ENCODE assay signal across 14 cellular contexts in genomic region chr1:159122005-159122621, GRCh38. TPM values are rescaled to one million over a fixed set of nuclear protein-coding genes. Genes with fewer than 3 reads are reported as not detected.
DNase-seq lines count a peak whose midpoint lies in the region; ATAC-seq, FAIRE-seq and TF ChIP-seq lines count a peak whose summit lies in the region.
"Had no signal": no experiment of that assay in that cellular context is flagged by ENCODE, and none has a peak within 500 bp of the region (broad histone marks: within the 10 kb centered on the region; RNA-seq: fewer than 3 reads in every experiment).

No MANE protein-coding gene starts in this region.

- no peaks in the 10 kb centered on the region for H4K20me1 ChIP-seq in GM12878 (ENCODE audit: control insufficient read depth, insufficient read depth)

- peak; percentile 79 to 82; a peak in 3 of 4 replicates for TF ChIP-seq EP300 in GM12878 (IDR thresholded peaks at IDR 0.05; ENCODE audit: borderline replicate concordance in 1 of 2, control insufficient read depth in 1 of 2, low read depth in 2 of 2, low read length in 2 of 2)

- in situ Hi-C loops in GM12878 (cut with MboI): no loop called here

- H3K4me3 ChIP-seq in GM12878: no peak overlapping the region
- H3K4me3 ChIP-seq in body of pancreas: no peak overlapping the region
- H3K4me3 ChIP-seq: ovary, thyroid gland had no signal

- peaks cover 9% of the 10 kb centered on the region for H3K4me1 ChIP-seq in GM12878 (ENCODE audit: control insufficient read depth, insufficient read depth, low read length)
- no peaks in the 10 kb centered on the region for H3K4me1 ChIP-seq in body of pancreas
- H3K4me1 ChIP-seq: thyroid gland had no signal

- intact Hi-C loops in GM12878 (cut with micrococcal nuclease; ENCODE audit: unreplicated experiment) (no loop called here), body of pancreas (cut with DNase I) (no loop called here)

- BruUV-seq in GM12878 (replicated peaks; lab: Mats Ljungman, UMichigan): no TSS peak

- H3K4me2 ChIP-seq in GM12878 (ENCODE audit: control insufficient read depth, insufficient read depth): no peak overlapping the region

- DNase-seq in CD1c-positive myeloid dendritic cell (ENCODE audit: extremely low spot score): peak; percentile 25
- peak; percentile 19 for DNase-seq in GM12878 (ENCODE audit: low read depth, low spot score)
- DNase-seq in COLO668 (lab: John Stamatoyannopoulos, UW; ENCODE audit: unreplicated experiment): no peak
- DNase-seq in body of pancreas: no peak
- no peak for DNase-seq in SIG-M5 treated with dmso at 0.1 percent for 504 hours (lab: John Stamatoyannopoulos, UW; ENCODE audit: unreplicated experiment)
- DNase-seq in SW 1271 (lab: John Stamatoyannopoulos, UW): no peak
- DNase-seq: COR-L47, NCI-H1048, ovary, thyroid gland had no signal

- H3K27ac ChIP-seq in GM12878 (ENCODE audit: control insufficient read depth, insufficient read depth) (no peak overlapping the region), body of pancreas (no peak overlapping the region)
- H3K27ac ChIP-seq: ovary, thyroid gland had no signal

- ATAC-seq in GM19395 (IDR thresholded peaks at IDR 0.05; ENCODE audit: unreplicated experiment) (peak; percentile 93), HG03095 (IDR thresholded peaks at IDR 0.05; ENCODE audit: unreplicated experiment) (peak; percentile 60), GM12878 (peak; percentile 87), body of pancreas (no peak)
- ATAC-seq: WTC11 had no signal

- SMC1A ChIA-PET in GM12878 (lab: Charles Lee; ENCODE audit: uncharacterized antibody, unreplicated experiment): no interaction called here

- TF ChIP-seq RAD21 in GM12878 (IDR thresholded peaks at IDR 0.05; ENCODE audit: insufficient read depth, low read depth, low read length): no peak

- H3K36me3 ChIP-seq in GM12878 (ENCODE audit: control insufficient read depth in 2 of 2, insufficient read depth in 2 of 2, low read length in 1 of 2) (no peaks in the 10 kb centered on the region), body of pancreas (replicated peaks in 1 of 2; ENCODE audit: insufficient read depth in 1 of 2, low read depth in 2 of 2) (no peaks in the 10 kb centered on the region)
- H3K36me3 ChIP-seq: ovary, thyroid gland had no signal

- no peaks in the 10 kb centered on the region for H3K79me2 ChIP-seq in GM12878 (ENCODE audit: control insufficient read depth, insufficient read depth, low read length)

- TF ChIP-seq POLR2A in GM12878 (IDR thresholded peaks at IDR 0.05; ENCODE audit: low read depth, low read length) (no peak), body of pancreas (IDR thresholded peaks at IDR 0.05) (no peak)

- H3K9ac ChIP-seq in GM12878 (ENCODE audit: control insufficient read depth, insufficient read depth, low read length): no peak overlapping the region

- H3K27me3 ChIP-seq in GM12878 (replicated peaks in 1 of 2; ENCODE audit: control insufficient read depth in 2 of 2, insufficient read depth in 2 of 2, low read length in 1 of 2): peaks cover 2 to 11% of the 10 kb centered on the region in 2 experiments; a peak in 3 of 4 replicates
- H3K27me3 ChIP-seq in body of pancreas: no peaks in the 10 kb centered on the region
- H3K27me3 ChIP-seq: ovary, thyroid gland had no signal

- WGBS in GM12878 (ENCODE audit: insufficient coverage, insufficient replicate concordance, low lambda C conversion rate, missing lambda C conversion rate): 8% methylated on average over 2 of the region's 2 CpGs
- WGBS in body of pancreas, 2 donors: 24 to 31% methylated on average over 2 of the region's 2 CpGs

- POLR2A ChIA-PET in GM12878 (lab: Charles Lee): no interaction called here

- H3K9me3 ChIP-seq in GM12878 (replicated peaks; ENCODE audit: control insufficient read depth, insufficient read depth, low read length) (no peaks in the 10 kb centered on the region), body of pancreas (no peaks in the 10 kb centered on the region)
- H3K9me3 ChIP-seq: ovary, thyroid gland had no signal

- CTCF ChIA-PET in GM12878 (lab: Yijun Ruan, JAX): interaction anchor here (1.2 to 2.2 kb wide), 3 partner anchors 11 to 92 kb away, joined by 3 to 11 read pairs (median 5); no protein-coding TSS in a partner anchor

- TF ChIP-seq CTCF in GM12878 (IDR thresholded peaks at IDR 0.05 in 2 of 3, conservative IDR thresholded peaks at IDR 0.05 in 1 of 3; ENCODE audit: control insufficient read depth in 2 of 3, extremely low read depth in 1 of 3, insufficient read depth in 1 of 3, low read depth in 3 of 3, low read length in 3 of 3) (no peak), body of pancreas (IDR thresholded peaks at IDR 0.05) (no peak)

- FAIRE-seq in GM12878 (lab: Jason Lieb, UNC): peak; percentile 72
- FAIRE-seq: endometrium had no signal

- RAD21 ChIA-PET in GM12878 (lab: Charles Lee; ENCODE audit: unreplicated experiment): no interaction called here

- no peak overlapping the region for H2AFZ ChIP-seq in GM12878 (ENCODE audit: control insufficient read depth, low read depth, low read length)

TF ChIP-seq in GM12878, 131 proteins besides CTCF, POLR2A, EP300 and RAD21 (continues in another document):
- TF ChIP-seq FOXM1 (IDR thresholded peaks at IDR 0.05; ENCODE audit: low read depth, low read length) (peak; percentile 83), MTA3 (IDR thresholded peaks at IDR 0.05; ENCODE audit: borderline replicate concordance, low read length) (peak; percentile 37; the same call in 1 of the 2 replicates), ZNF217 (IDR thresholded peaks at IDR 0.05) (peak; percentile 88; the same call in 1 of the 2 replicates), RUNX3 (IDR thresholded peaks at IDR 0.05; ENCODE audit: low read length) (peak; percentile 57), IRF4 (IDR thresholded peaks at IDR 0.05; ENCODE audit: low read depth, low read length) (peak; percentile 98), ATF2 (IDR thresholded peaks at IDR 0.05; ENCODE audit: low read length) (peak; percentile 76), SMC3 (IDR thresholded peaks at IDR 0.05; ENCODE audit: borderline replicate concordance, low read length) (no peak), PBX3 (IDR thresholded peaks at IDR 0.05; ENCODE audit: insufficient replicate concordance, low read depth, low read length) (peak; percentile 62), FOS (IDR thresholded peaks at IDR 0.05; ENCODE audit: borderline replicate concordance, extremely low read depth, insufficient read length) (no peak)

RNA-seq across cellular contexts. Expression of gene AIM2, which starts 45.5 kb away (rescaled TPM):
- 44.5 and 49.9 TPM in 2 replicates for total RNA-seq in GM12878 (2013; cell fraction: nucleolus; rRNA removed)
- total RNA-seq in GM12878 (2014; rRNA removed) (9.3 and 9.7 TPM in 2 replicates), GM12878 (2014; rRNA removed; fragmentation: Illumina TruSeq; extraction: Trizol) (12.9 and 15.2 TPM in 2 replicates), GM12878 (2021) (7.9 and 8.9 TPM in 2 replicates), body of pancreas (not detected)
- 15.1 TPM for polyA plus RNA-seq in GM12878 (2011; ENCODE audit: low read depth)
- polyA plus RNA-seq in GM12878 (2011; rRNA removed) (35.7 and 58.8 TPM in 2 replicates), GM12878 (2014; fragmentation: Illumina TruSeq; extraction: Trizol) (13.3 and 17.3 TPM in 2 replicates), GM12878 (2014; fragmentation: Nextera tagmentation; extraction: Ambion mirVana) (10 to 100 TPM; 13.4 to 16.7 TPM), GM12878 (2014; rRNA removed) (7.2 and 10.0 TPM in 2 replicates), GM12878 (2016; fragmentation: Nextera tagmentation; extraction: Ambion mirVana) (10 to 100 TPM; 10.6 to 12.8 TPM)
- 9.4 and 10.9 TPM in 2 replicates for polyA plus RNA-seq in GM12878 (2011; cell fraction: cytosol; rRNA removed)
- 17.4 and 22.9 TPM in 2 replicates for polyA plus RNA-seq in GM12878 (2011; cell fraction: nucleus; rRNA removed)
- polyA plus RNA-seq in GM12878 (2012): 16.7 and 16.8 TPM in 2 replicates
- 11.3 and 14.4 TPM in 2 replicates for polyA minus RNA-seq in GM12878 (2011; rRNA and poly(A)+ RNA removed)
- 8.9 and 9.6 TPM in 2 replicates for polyA minus RNA-seq in GM12878 (2011; cell fraction: cytosol; rRNA and poly(A)+ RNA removed)
- polyA minus RNA-seq in GM12878 (2011; cell fraction: nucleus; rRNA and poly(A)+ RNA removed): 6.6 and 10.0 TPM in 2 replicates

RNA-seq across cellular contexts. Expression of gene CADM3, which starts 49.3 kb away (rescaled TPM):
- total RNA-seq in GM12878 (2013; cell fraction: nucleolus; rRNA removed): 0.34 and 0.42 TPM in 2 replicates
- total RNA-seq in GM12878 (2014; rRNA removed) (not detected in 2 replicates), GM12878 (2014; rRNA removed; fragmentation: Illumina TruSeq; extraction: Trizol) (not detected in 2 replicates), GM12878 (2021) (not detected in 2 replicates), body of pancreas (1 to 10 TPM in 1 of 2 donors, under 1 TPM in 1; 0.26 to 1.6 TPM)
- 0.34 TPM for polyA plus RNA-seq in GM12878 (2011; ENCODE audit: low read depth)
- polyA plus RNA-seq in GM12878 (2011; rRNA removed) (0.27 and 0.37 TPM in 2 replicates), GM12878 (2014; fragmentation: Illumina TruSeq; extraction: Trizol) (not detected in 2 replicates), GM12878 (2014; fragmentation: Nextera tagmentation; extraction: Ambion mirVana) (not detected), GM12878 (2014; rRNA removed) (0.01 and 0.04 TPM in 2 replicates), GM12878 (2016; fragmentation: Nextera tagmentation; extraction: Ambion mirVana) (not detected)
- polyA plus RNA-seq in GM12878 (2011; cell fraction: cytosol; rRNA removed): 0.18 and 0.22 TPM in 2 replicates
- 0.39 and 0.79 TPM in 2 replicates for polyA plus RNA-seq in GM12878 (2011; cell fraction: nucleus; rRNA removed)
- 0.10 and 0.18 TPM in 2 replicates for polyA plus RNA-seq in GM12878 (2012)
- polyA minus RNA-seq in GM12878 (2011; rRNA and poly(A)+ RNA removed): 0.15 and 0.37 TPM in 2 replicates
- polyA minus RNA-seq in GM12878 (2011; cell fraction: cytosol; rRNA and poly(A)+ RNA removed): not detected in 2 replicates
- 0.10 and 0.12 TPM in 2 replicates for polyA minus RNA-seq in GM12878 (2011; cell fraction: nucleus; rRNA and poly(A)+ RNA removed)

Comparison
In these comparisons a context has a peak if more than half of its experiments do, and no peak if none do; other contexts are left out.
1. DNase-seq: peak in CD1c-positive myeloid dendritic cell (single experiment) and GM12878 (single experiment); none in COLO668 (single experiment), body of pancreas (0 of 4), SIG-M5 treated with dmso at 0.1 percent for 504 hours (single experiment) and SW 1271 (0 of 2).
2. RNA of gene AIM2, which starts 45.5 kb away (total RNA-seq): 7.9 to 49.9 TPM in GM12878; not detected in body of pancreas; every median in the first group is over 4 times any median in the second.